ENCODE assay signal across 16 cellular contexts in genomic region chr16:57532251-57532625, GRCh38. TPM values are rescaled to one million over a fixed set of nuclear protein-coding genes. Genes with fewer than 3 reads are reported as not detected.
DNase-seq lines count a peak whose midpoint lies in the region; ATAC-seq and TF ChIP-seq lines count a peak whose summit lies in the region.
"Had no signal": no experiment of that assay in that cellular context is flagged by ENCODE, and none has a peak within 500 bp of the region (broad histone marks: within the 10 kb centered on the region; RNA-seq: fewer than 3 reads in every experiment).

No MANE protein-coding gene starts in this region.

- H3K79me2 ChIP-seq in hepatocyte = peaks cover 37% of the 10 kb centered on the region
- H3K79me2 ChIP-seq: parathyroid adenoma had no signal

- H3K27me3 ChIP-seq in NT2/D1 (ENCODE audit: insufficient read depth, insufficient read length) (no peaks in the 10 kb centered on the region), hepatocyte (no peaks in the 10 kb centered on the region)
- H3K27me3 ChIP-seq: body of pancreas, esophagus squamous epithelium, uterus had no signal

- ATAC-seq in stimulated activated naive B cell treated with anti-CD40 and anti-IgM and Interleukin-4, amounts not matched to agents 10 μg/mL and 1 μg/mL and 100 μg/mL, for 72 hours (replicated peaks) = no peak
- ATAC-seq: body of pancreas, Right ventricle myocardium inferior had no signal

- 88% methylated on average over 8 of the region's 8 CpGs for WGBS in hepatocyte (ENCODE audit: low lambda C conversion rate, missing lambda C conversion rate)

- H3K9me3 ChIP-seq in NT2/D1 (ENCODE audit: insufficient read depth, low read length) = no peaks in the 10 kb centered on the region
- H3K9me3 ChIP-seq in hepatocyte (ENCODE audit: low read depth) = no peaks in the 10 kb centered on the region
- H3K9me3 ChIP-seq: body of pancreas, esophagus squamous epithelium, uterus had no signal

- peak overlapping the region; percentile 97 for H3K27ac Mint-ChIP-seq in activated CD4-positive, alpha-beta T cell treated with anti-CD3 and anti-CD28 coated beads, Interleukin-2, amount 10 ng/mL, durations not matched to agents 7 days and 5 days
- H3K27ac Mint-ChIP-seq in stimulated activated naive B cell treated with anti-CD40 and anti-IgM and Interleukin-4, amounts not matched to agents 10 μg/mL and 1 μg/mL and 100 μg/mL, for 72 hours = peak overlapping the region; percentile 63

- no peaks in the 10 kb centered on the region for H3K9me3 Mint-ChIP-seq in activated CD4-positive, alpha-beta T cell treated with anti-CD3 and anti-CD28 coated beads, Interleukin-2, amount 10 ng/mL, durations not matched to agents 7 days and 5 days
- no peaks in the 10 kb centered on the region for H3K9me3 Mint-ChIP-seq in stimulated activated naive B cell treated with anti-CD40 and anti-IgM and Interleukin-4, amounts not matched to agents 10 μg/mL and 1 μg/mL and 100 μg/mL, for 72 hours

- H3K36me3 Mint-ChIP-seq in activated CD4-positive, alpha-beta T cell treated with anti-CD3 and anti-CD28 coated beads, Interleukin-2, amount 10 ng/mL, durations not matched to agents 7 days and 5 days (ENCODE audit: low read depth) = peaks cover 10% of the 10 kb centered on the region
- peaks cover 0 to 14% of the 10 kb centered on the region in 2 donors for H3K36me3 Mint-ChIP-seq in stimulated activated naive B cell treated with anti-CD40 and anti-IgM and Interleukin-4, amounts not matched to agents 10 μg/mL and 1 μg/mL and 100 μg/mL, for 72 hours

- no peak for DNase-seq in activated CD4-positive, alpha-beta T cell treated with anti-CD3 and anti-CD28 coated beads, Interleukin-2, amount 10 ng/mL, durations not matched to agents 7 days and 5 days
- DNase-seq in activated CD4-positive, alpha-beta T cell treated with anti-CD3 and anti-CD28 coated beads for 48 hours = no peak
- no peak for DNase-seq in NT2/D1 (ENCODE audit: low read depth, low spot score)
- DNase-seq in hepatocyte (ENCODE audit: low spot score) = no peak
- DNase-seq in stimulated activated naive B cell treated with anti-CD40 and anti-IgM and Interleukin-4, amounts not matched to agents 10 μg/mL and 1 μg/mL and 100 μg/mL, for 72 hours = no peak
- no peak for DNase-seq in germinal center (ENCODE audit: low spot score)
- no peak for DNase-seq in HCEC 1CT
- DNase-seq in NCI-H2171 (lab: John Stamatoyannopoulos, UW) = no peak
- DNase-seq: ACHN; activated CD4-positive, alpha-beta T cell treated with anti-CD3 and anti-CD28 coated beads for 4 hours; esophagus squamous epithelium; NCI-H345 had no signal

- CTCF ChIA-PET in activated CD4-positive, alpha-beta T cell treated with anti-CD3 and anti-CD28 coated beads, Interleukin-2, amount 10 ng/mL, durations not matched to agents 7 days and 5 days (lab: Charles Lee) = interaction anchor here (1.1 to 1.6 kb wide), 3 partner anchors 9 to 14 kb away, joined by 3 to 7 read pairs (median 3); no protein-coding TSS in a partner anchor

- H3K4me1 Mint-ChIP-seq in activated CD4-positive, alpha-beta T cell treated with anti-CD3 and anti-CD28 coated beads, Interleukin-2, amount 10 ng/mL, durations not matched to agents 7 days and 5 days = peaks cover 74% of the 10 kb centered on the region
- peaks cover 64 to 66% of the 10 kb centered on the region in 2 donors for H3K4me1 Mint-ChIP-seq in stimulated activated naive B cell treated with anti-CD40 and anti-IgM and Interleukin-4, amounts not matched to agents 10 μg/mL and 1 μg/mL and 100 μg/mL, for 72 hours

- TF ChIP-seq CTCF in hepatocyte (IDR thresholded peaks at IDR 0.05; ENCODE audit: poor library complexity) = no peak

- H3K4me3 Mint-ChIP-seq in activated CD4-positive, alpha-beta T cell treated with anti-CD3 and anti-CD28 coated beads, Interleukin-2, amount 10 ng/mL, durations not matched to agents 7 days and 5 days = peak overlapping the region; percentile 1
- H3K4me3 Mint-ChIP-seq in stimulated activated naive B cell treated with anti-CD40 and anti-IgM and Interleukin-4, amounts not matched to agents 10 μg/mL and 1 μg/mL and 100 μg/mL, for 72 hours = peak overlapping the region in 1 of 2 donors; percentile 2

- H3K4me2 ChIP-seq in hepatocyte = peak overlapping the region; percentile 41

- no peak overlapping the region for H3K4me3 ChIP-seq in NT2/D1 (ENCODE audit: insufficient read length, low read depth)
- H3K4me3 ChIP-seq in hepatocyte = no peak overlapping the region
- H3K4me3 ChIP-seq: body of pancreas, uterus had no signal

- peaks cover 41% of the 10 kb centered on the region for H3K4me1 ChIP-seq in NT2/D1 (ENCODE audit: insufficient read depth, insufficient read length)
- peaks cover 38% of the 10 kb centered on the region for H3K4me1 ChIP-seq in hepatocyte (ENCODE audit: insufficient read depth)

- POLR2A ChIA-PET in activated CD4-positive, alpha-beta T cell treated with anti-CD3 and anti-CD28 coated beads, Interleukin-2, amount 10 ng/mL, durations not matched to agents 7 days and 5 days (lab: Charles Lee) = interaction anchor here (0.6 to 0.7 kb wide), 2 partner anchors 15 to 657 kb away, joined by 3 to 4 read pairs; no protein-coding TSS in a partner anchor

- no peaks in the 10 kb centered on the region for H4K20me1 ChIP-seq in hepatocyte (ENCODE audit: insufficient read depth, poor library complexity, severe bottlenecking)

- peak overlapping the region; percentile 7 for H3K9ac ChIP-seq in NT2/D1 (ENCODE audit: insufficient read length, low read depth)
- H3K9ac ChIP-seq: parathyroid adenoma had no signal

- H3K36me3 ChIP-seq in NT2/D1 (ENCODE audit: insufficient read depth, insufficient read length, low read length) (peaks cover 16% of the 10 kb centered on the region), hepatocyte (replicated peaks; ENCODE audit: insufficient read depth, low read depth) (no peaks in the 10 kb centered on the region)
- H3K36me3 ChIP-seq: uterus had no signal

- no peaks in the 10 kb centered on the region for H3K9me2 ChIP-seq in hepatocyte (replicated peaks; ENCODE audit: insufficient read depth)

- no peak overlapping the region for H3K27ac ChIP-seq in hepatocyte
- H3K27ac ChIP-seq: body of pancreas, parathyroid adenoma had no signal

- H3K27me3 Mint-ChIP-seq in activated CD4-positive, alpha-beta T cell treated with anti-CD3 and anti-CD28 coated beads, Interleukin-2, amount 10 ng/mL, durations not matched to agents 7 days and 5 days = no peaks in the 10 kb centered on the region
- no peaks in the 10 kb centered on the region for H3K27me3 Mint-ChIP-seq in stimulated activated naive B cell treated with anti-CD40 and anti-IgM and Interleukin-4, amounts not matched to agents 10 μg/mL and 1 μg/mL and 100 μg/mL, for 72 hours

- H2AFZ ChIP-seq in hepatocyte = no peak overlapping the region

RNA-seq across cellular contexts. Expression of gene CCDC102A, which starts 4.1 kb away (rescaled TPM):
- total RNA-seq in activated CD4-positive, alpha-beta T cell treated with anti-CD3 and anti-CD28 coated beads, Interleukin-2, amount 10 ng/mL, durations not matched to agents 7 days and 5 days = 10 to 100 TPM in 1 of 2 experiments, 1 to 10 TPM in 1; 8.1 to 10.5 TPM
- total RNA-seq in hepatocyte = 10.5 and 11.4 TPM in 2 replicates
- polyA plus RNA-seq in hepatocyte = 13.1 and 17.2 TPM in 2 replicates

RNA-seq across cellular contexts. Expression of gene ADGRG5, which starts 10.2 kb away (rescaled TPM):
- 1 to 10 TPM; 5.9 to 6.6 TPM for total RNA-seq in activated CD4-positive, alpha-beta T cell treated with anti-CD3 and anti-CD28 coated beads, Interleukin-2, amount 10 ng/mL, durations not matched to agents 7 days and 5 days
- total RNA-seq in hepatocyte = 1.1 and 2.2 TPM in 2 replicates
- 1.9 and 2.9 TPM in 2 replicates for polyA plus RNA-seq in hepatocyte

RNA-seq across cellular contexts. Expression of gene DOK4, which starts 45.9 kb away (rescaled TPM):
- total RNA-seq in activated CD4-positive, alpha-beta T cell treated with anti-CD3 and anti-CD28 coated beads, Interleukin-2, amount 10 ng/mL, durations not matched to agents 7 days and 5 days = 1 to 10 TPM; 2.3 to 2.7 TPM
- total RNA-seq in hepatocyte = 112 and 122 TPM in 2 replicates
- polyA plus RNA-seq in hepatocyte = 96.3 and 106 TPM in 2 replicates

Comparison
In these comparisons a context has a peak if more than half of its experiments do, and no peak if none do; other contexts are left out.
1. RNA of gene DOK4, which starts 45.9 kb away (total RNA-seq): 112 to 122 TPM in hepatocyte; 2.3 to 2.7 TPM in activated CD4-positive, alpha-beta T cell treated with anti-CD3 and anti-CD28 coated beads, Interleukin-2, amount 10 ng/mL, durations not matched to agents 7 days and 5 days; every median in the first group is over 10 times any median in the second.